Comparison of ENCODE assay signal across 31 cellular contexts in genomic region chr5:67746103-67746502, GRCh38.
"Had no signal": no experiment of that assay in that cellular context is flagged by ENCODE, and none has a peak within 500 bp of the region (broad histone marks: within the 10 kb centered on the region; RNA-seq: fewer than 3 reads in every experiment).

No MANE protein-coding gene starts in this region.

- DNase-seq: activated B cell treated with CpG ODN at 0.5 μM for 24 hours; activated CD4-positive, alpha-beta T cell treated with anti-CD3 and anti-CD28 coated beads for 48 hours; activated CD4-positive, alpha-beta T cell treated with anti-CD3 and anti-CD28 coated beads, Interleukin-2, amount 50 U/mL, for 1 hour; activated CD4-positive, alpha-beta T cell treated with anti-CD3 and anti-CD28 coated beads, Interleukin-2, amount 50 U/mL, for 48 hours; activated CD8-positive, alpha-beta memory T cell treated with anti-CD3 and anti-CD28 coated beads for 24 hours; activated CD8-positive, alpha-beta T cell treated with anti-CD3 and anti-CD28 coated beads for 36 hours; activated effector memory CD4-positive, alpha-beta T cell treated with anti-CD3 and anti-CD28 coated beads, Interleukin-2, amount 50 U/mL, for 16 hours; activated naive CD4-positive, alpha-beta T cell treated with anti-CD3 and anti-CD28 coated beads for 36 hours; activated naive CD8-positive, alpha-beta T cell treated with anti-CD3 and anti-CD28 coated beads for 36 hours; activated naive CD8-positive, alpha-beta T cell treated with anti-CD3 and anti-CD28 coated beads, Interleukin-2, amount 50 U/mL, for 24 hours; activated T-cell treated with anti-CD3 and anti-CD28 coated beads, Interleukin-2, amount 50 U/mL, for 4 hours; adrenal gland; amygdala; aorta; body of pancreas; caudate nucleus; effector CD8-positive, alpha-beta T cell; foreskin fibroblast; head of caudate nucleus; T-helper 1 cell; T-helper 17 cell; T1000; WERI-Rb-1 had no signal

- H3K36me3 ChIP-seq: adrenal gland, WERI-Rb-1 had no signal

- FAIRE-seq: colon, frontal cortex had no signal

- H3K27ac ChIP-seq: adrenal gland, body of pancreas, WERI-Rb-1 had no signal

- H3K4me3 ChIP-seq: adrenal gland, body of pancreas had no signal

- ATAC-seq: activated CD4-positive, CD25-positive, alpha-beta regulatory T cell treated with anti-CD3 and anti-CD28 coated beads, Interleukin-2, amount 50 U/mL, for 24 hours; activated CD8-positive, alpha-beta T cell treated with anti-CD3 and anti-CD28 coated beads for 36 hours; activated naive CD8-positive, alpha-beta T cell treated with anti-CD3 and anti-CD28 coated beads, Interleukin-2, amount 50 U/mL, for 24 hours; activated T-cell treated with anti-CD3 and anti-CD28 coated beads, Interleukin-2, amount 50 U/mL, for 4 hours; body of pancreas; esophagus mucosa; T-helper 17 cell had no signal

- H3K4me3 Mint-ChIP-seq: activated B cell treated with CpG ODN at 0.5 μM for 24 hours; activated CD8-positive, alpha-beta T cell treated with anti-CD3 and anti-CD28 coated beads for 36 hours; activated naive CD4-positive, alpha-beta T cell treated with anti-CD3 and anti-CD28 coated beads for 36 hours; activated naive CD4-positive, alpha-beta T cell treated with anti-CD3 and anti-CD28 coated beads, Interleukin-2, amount 50 U/mL, for 24 hours; activated naive CD8-positive, alpha-beta T cell treated with anti-CD3 and anti-CD28 coated beads for 36 hours; activated naive CD8-positive, alpha-beta T cell treated with anti-CD3 and anti-CD28 coated beads, Interleukin-2, amount 50 U/mL, for 24 hours; activated T-cell treated with anti-CD3 and anti-CD28 coated beads, Interleukin-2, amount 50 U/mL, for 4 hours; activated T-helper 1 cell treated with anti-CD3 and anti-CD28 coated beads, Interleukin-12 subunit alpha, Interleukin-12 subunit beta, Interleukin-2, Interleukin-4 antibody, amounts not matched to agents 30 ng/mL and 10 ng/mL and 1 ng/mL, durations not matched to agents 14 hours and 24 hours and 36 hours; T-helper 17 cell; T-helper 2 cell treated with Interferon-gamma antibody and Interleukin-4, amounts not matched to agents 5 μg/mL and 100 μg/mL, for 36 hours had no signal

- H3K4me1 Mint-ChIP-seq: activated B cell treated with CpG ODN at 0.5 μM for 24 hours; activated naive CD4-positive, alpha-beta T cell treated with anti-CD3 and anti-CD28 coated beads, Interleukin-2, amount 50 U/mL, for 24 hours; activated naive CD8-positive, alpha-beta T cell treated with anti-CD3 and anti-CD28 coated beads for 36 hours; activated naive CD8-positive, alpha-beta T cell treated with anti-CD3 and anti-CD28 coated beads, Interleukin-2, amount 50 U/mL, for 24 hours; T-helper 17 cell had no signal

- H3K27me3 Mint-ChIP-seq: activated B cell treated with CpG ODN at 0.5 μM for 24 hours; activated CD8-positive, alpha-beta T cell treated with anti-CD3 and anti-CD28 coated beads for 36 hours; activated naive CD4-positive, alpha-beta T cell treated with anti-CD3 and anti-CD28 coated beads, Interleukin-2, amount 50 U/mL, for 24 hours; activated naive CD8-positive, alpha-beta T cell treated with anti-CD3 and anti-CD28 coated beads for 36 hours; activated naive CD8-positive, alpha-beta T cell treated with anti-CD3 and anti-CD28 coated beads, Interleukin-2, amount 50 U/mL, for 24 hours had no signal

- H3K4me1 ChIP-seq: adrenal gland, body of pancreas had no signal

- H3K27ac Mint-ChIP-seq: activated B cell treated with CpG ODN at 0.5 μM for 24 hours; activated CD8-positive, alpha-beta T cell treated with anti-CD3 and anti-CD28 coated beads for 36 hours; activated naive CD4-positive, alpha-beta T cell treated with anti-CD3 and anti-CD28 coated beads for 36 hours; activated naive CD4-positive, alpha-beta T cell treated with anti-CD3 and anti-CD28 coated beads, Interleukin-2, amount 50 U/mL, for 24 hours; activated naive CD8-positive, alpha-beta T cell treated with anti-CD3 and anti-CD28 coated beads for 36 hours; activated naive CD8-positive, alpha-beta T cell treated with anti-CD3 and anti-CD28 coated beads, Interleukin-2, amount 50 U/mL, for 24 hours; activated T-helper 1 cell treated with anti-CD3 and anti-CD28 coated beads, Interleukin-12 subunit alpha, Interleukin-12 subunit beta, Interleukin-2, Interleukin-4 antibody, amounts not matched to agents 30 ng/mL and 10 ng/mL and 1 ng/mL, durations not matched to agents 14 hours and 24 hours and 36 hours; activated T-helper 2 cell treated with anti-CD3 and anti-CD28 coated beads, Interferon-gamma antibody, Interleukin-2, Interleukin-4, amounts not matched to agents 10 μg/mL and 5 μg/mL and 100 μg/mL, durations not matched to agents 14 hours and 24 hours and 36 hours; T-helper 17 cell; T-helper 2 cell treated with Interferon-gamma antibody and Interleukin-4, amounts not matched to agents 5 μg/mL and 100 μg/mL, for 36 hours had no signal

- H3K27me3 ChIP-seq: adrenal gland, body of pancreas had no signal

- H3K36me3 Mint-ChIP-seq: activated naive CD8-positive, alpha-beta T cell treated with anti-CD3 and anti-CD28 coated beads for 36 hours had no signal
